9 cellular contexts compared by ENCODE assay signal in genomic region chr4:681736-682451, GRCh38. TPM values are rescaled to one million over a fixed set of nuclear protein-coding genes. Genes with fewer than 3 reads are reported as not detected.
DNase-seq lines count a peak whose midpoint lies in the region; ATAC-seq, FAIRE-seq and TF ChIP-seq lines count a peak whose summit lies in the region.
"Had no signal": no experiment of that assay in that cellular context is flagged by ENCODE, and none has a peak within 500 bp of the region (broad histone marks: within the 10 kb centered on the region; RNA-seq: fewer than 3 reads in every experiment).

No MANE protein-coding gene starts in this region.

- no peak for FAIRE-seq in GM19239 (lab: Jason Lieb, UNC)
- FAIRE-seq: colon had no signal

- H3K27ac Mint-ChIP-seq in stimulated activated naive CD8-positive, alpha-beta T cell treated with anti-CD3 and anti-CD28 coated beads, Interleukin-15, amount 100 ng/mL, for 72 hours = no peak overlapping the region

- ATAC-seq in stimulated activated naive CD8-positive, alpha-beta T cell treated with anti-CD3 and anti-CD28 coated beads, Interleukin-15, amount 100 ng/mL, for 72 hours = peak; percentile 3
- no peak for ATAC-seq in stimulated activated naive CD8-positive, alpha-beta T cell treated with anti-CD3 and anti-CD28 coated beads, Interleukin-15, Interleukin-2, amounts not matched to agents 100 U/mL and 50 U/mL, for 24 hours
- ATAC-seq in GM19455 (IDR thresholded peaks at IDR 0.05; ENCODE audit: unreplicated experiment) (no peak), GM21360 (IDR thresholded peaks at IDR 0.05; ENCODE audit: unreplicated experiment) (no peak)

- no peaks in the 10 kb centered on the region for H3K9me3 Mint-ChIP-seq in stimulated activated naive CD8-positive, alpha-beta T cell treated with anti-CD3 and anti-CD28 coated beads, Interleukin-15, amount 100 ng/mL, for 72 hours

- peak overlapping the region; percentile 45 to 50 for H3K4me3 Mint-ChIP-seq in stimulated activated naive CD8-positive, alpha-beta T cell treated with anti-CD3 and anti-CD28 coated beads, Interleukin-15, amount 100 ng/mL, for 72 hours

- H3K4me1 Mint-ChIP-seq in stimulated activated naive CD8-positive, alpha-beta T cell treated with anti-CD3 and anti-CD28 coated beads, Interleukin-15, amount 100 ng/mL, for 72 hours = peaks cover 35% of the 10 kb centered on the region

- DNase-seq in stimulated activated naive CD8-positive, alpha-beta T cell treated with anti-CD3 and anti-CD28 coated beads, Interleukin-15, amount 100 ng/mL, for 72 hours = peak in 1 of 2 donors; percentile 54
- no peak for DNase-seq in stimulated activated naive CD8-positive, alpha-beta T cell treated with anti-CD3 and anti-CD28 coated beads, Interleukin-15, Interleukin-2, amounts not matched to agents 100 U/mL and 50 U/mL, for 24 hours
- peak; percentile 53 to 91 (median 86) for DNase-seq in Peyer's patch
- peak; percentile 77 for DNase-seq in iPS-NIHi7 (ENCODE audit: extremely low spot score)
- no peak for DNase-seq in medulla oblongata (ENCODE audit: extremely low spot score)
- DNase-seq in GM19239 (ENCODE audit: insufficient read length, low spot score) = no peak

- peaks cover 3 to 55% (median 18%) of the 10 kb centered on the region in 4 donors for H3K4me1 ChIP-seq in Peyer's patch

- TF ChIP-seq CTCF in Peyer's patch (IDR thresholded peaks at IDR 0.05) = no peak

- peak overlapping the region in 2 of 4 donors; percentile 17 to 49 for H3K27ac ChIP-seq in Peyer's patch

- no peaks in the 10 kb centered on the region for H3K9me3 ChIP-seq in Peyer's patch

- H3K27me3 ChIP-seq in Peyer's patch = no peaks in the 10 kb centered on the region

- H3K4me3 ChIP-seq in Peyer's patch = peak overlapping the region in 3 of 4 donors; percentile 20 to 55 (median 50)

- no peaks in the 10 kb centered on the region for H3K36me3 ChIP-seq in Peyer's patch

- peak in 1 of 2 donors; percentile 22 for TF ChIP-seq POLR2A in Peyer's patch (IDR thresholded peaks at IDR 0.05)

- H3K27me3 Mint-ChIP-seq in stimulated activated naive CD8-positive, alpha-beta T cell treated with anti-CD3 and anti-CD28 coated beads, Interleukin-15, amount 100 ng/mL, for 72 hours = peaks cover 17% of the 10 kb centered on the region

RNA-seq across cellular contexts. Expression of gene SLC49A3, which starts 7.1 kb away (rescaled TPM):
- 10 to 100 TPM in 2 of 4 donors, 1 to 10 TPM in 2; 4.1 to 13.3 (median 9.4) TPM for total RNA-seq in Peyer's patch

RNA-seq across cellular contexts. Expression of gene MYL5, which starts 7.6 kb away (rescaled TPM):
- total RNA-seq in Peyer's patch = 100 to 1,000 TPM in 2 of 4 donors, 10 to 100 TPM in 2; 82.8 to 135 (median 95.2) TPM

RNA-seq across cellular contexts. Expression of gene ATP5ME, which starts 7.8 kb away (rescaled TPM):
- total RNA-seq in Peyer's patch = 100 to 1,000 TPM; 102 to 259 (median 184) TPM

RNA-seq across cellular contexts. Expression of gene PCGF3, which starts 23.7 kb away (rescaled TPM):
- total RNA-seq in Peyer's patch = 100 to 1,000 TPM in 2 of 4 donors, 10 to 100 TPM in 2; 58.3 to 168 (median 93.0) TPM

RNA-seq across cellular contexts. Expression of gene PDE6B, which starts 56.5 kb away (rescaled TPM):
- total RNA-seq in Peyer's patch = 1 to 10 TPM in 2 of 4 donors, under 1 TPM in 1, not detected in 1; 0.27 to 1.8 (median 1.4) TPM

Comparison
In these comparisons a context has a peak if more than half of its experiments do, and no peak if none do; other contexts are left out.
1. DNase-seq: peak in Peyer's patch (3 of 3) and iPS-NIHi7 (single experiment); none in stimulated activated naive CD8-positive, alpha-beta T cell treated with anti-CD3 and anti-CD28 coated beads, Interleukin-15, Interleukin-2, amounts not matched to agents 100 U/mL and 50 U/mL, for 24 hours (single experiment), medulla oblongata (single experiment) and GM19239 (single experiment).